Comparison of ENCODE assay signal across 28 cellular contexts in the genomic region with DNA sequence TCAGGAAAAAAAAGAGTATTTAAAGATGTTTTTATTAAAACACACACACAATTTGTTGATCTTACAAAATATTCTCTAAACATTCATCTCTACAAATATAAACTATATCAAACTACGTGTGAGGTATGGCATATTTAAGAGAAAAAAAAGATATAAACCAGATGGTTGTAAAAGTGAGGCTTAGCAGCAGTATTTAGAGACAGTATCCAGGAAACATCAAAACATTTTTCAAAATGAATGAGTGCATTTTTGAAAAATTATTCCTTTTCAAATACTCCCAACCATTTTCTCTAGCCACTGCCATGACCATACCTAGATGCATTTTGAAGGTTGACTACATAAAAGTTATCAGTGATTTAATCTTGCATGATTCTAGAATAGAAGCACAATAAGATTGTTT. TPM values are rescaled to one million over a fixed set of nuclear protein-coding genes. Genes with fewer than 3 reads are reported as not detected.
"Had no signal": no experiment of that assay in that cellular context is flagged by ENCODE, and none has a peak within 500 bp of the region (broad histone marks: within the 10 kb centered on the region; RNA-seq: fewer than 3 reads in every experiment).

No MANE protein-coding gene starts in this region.

- H3K36me3 ChIP-seq: left ventricle myocardium inferior, neural progenitor cell, neutrophil, right atrium auricular region, right lobe of liver, transverse colon, upper lobe of right lung had no signal

- H3K9me3 ChIP-seq: left ventricle myocardium inferior, mucosa of descending colon, neutrophil, right atrium auricular region, right lobe of liver, transverse colon, upper lobe of right lung had no signal

- H3K9me3 Mint-ChIP-seq: naive thymus-derived CD8-positive, alpha-beta T cell; nephron; neural progenitor cell; stimulated activated memory B cell treated with anti-CD40 and anti-IgM and Interleukin-4, amounts not matched to agents 10 μg/mL and 1 μg/mL and 100 μg/mL, for 72 hours; stimulated activated naive CD8-positive, alpha-beta T cell treated with anti-CD3 and anti-CD28 coated beads, Interleukin-15, amount 100 ng/mL, for 72 hours had no signal

- H3K4me1 Mint-ChIP-seq: naive thymus-derived CD8-positive, alpha-beta T cell; neural progenitor cell; stimulated activated naive CD8-positive, alpha-beta T cell treated with anti-CD3 and anti-CD28 coated beads, Interleukin-15, amount 100 ng/mL, for 72 hours had no signal

- H3K27ac ChIP-seq: left ventricle myocardium inferior, neural progenitor cell, neutrophil, right atrium auricular region, right lobe of liver, transverse colon, upper lobe of right lung had no signal

- H3K4me3 ChIP-seq: left ventricle myocardium inferior, mucosa of descending colon, neural progenitor cell, right atrium auricular region, right lobe of liver, smooth muscle cell, transverse colon, upper lobe of right lung had no signal

- H3K27ac Mint-ChIP-seq: memory B cell; naive thymus-derived CD8-positive, alpha-beta T cell; nephron; neural progenitor cell; progenitor cell of endocrine pancreas; stimulated activated memory B cell treated with anti-CD40 and anti-IgM and Interleukin-4, amounts not matched to agents 10 μg/mL and 1 μg/mL and 100 μg/mL, for 72 hours; stimulated activated naive CD8-positive, alpha-beta T cell treated with anti-CD3 and anti-CD28 coated beads, Interleukin-15, amount 100 ng/mL, for 72 hours had no signal

- H3K27me3 Mint-ChIP-seq: progenitor cell of endocrine pancreas had no signal

- ATAC-seq: mucosa of descending colon; naive thymus-derived CD8-positive, alpha-beta T cell; right lobe of liver; stimulated activated memory B cell treated with anti-CD40 and anti-IgM and Interleukin-4, amounts not matched to agents 10 μg/mL and 1 μg/mL and 100 μg/mL, for 72 hours; stimulated activated naive CD8-positive, alpha-beta T cell treated with anti-CD3 and anti-CD28 coated beads, Interleukin-15, amount 100 ng/mL, for 72 hours; upper lobe of right lung had no signal

- DNase-seq: head of caudate nucleus; hippocampal formation; left ventricle myocardium inferior; midbrain; mucosa of descending colon; naive thymus-derived CD8-positive, alpha-beta T cell; occipital lobe; right lobe of liver; stimulated activated CD4-positive, alpha-beta T cell treated with anti-CD3 and anti-CD28 coated beads, Interleukin-1b, Interleukin-23, amount 100 ng/mL, for 48 hours; stimulated activated CD4-positive, alpha-beta T cell treated with anti-CD3 and anti-CD28 coated beads, Interleukin-2, amount 100 ng/mL, for 48 hours; stimulated activated CD4-positive, alpha-beta T cell treated with anti-CD3 and anti-CD28 coated beads, Interleukin-4, amount 100 ng/mL, for 4 hours; stimulated activated CD8-positive, alpha-beta memory T cell treated with anti-CD3 and anti-CD28 coated beads, Interleukin-4, amount 100 ng/mL, for 48 hours; stimulated activated naive CD4-positive, alpha-beta T cell treated with Interleukin-2 at 50 U/mL for 16 hours; stimulated activated naive CD8-positive, alpha-beta T cell treated with anti-CD3 and anti-CD28 coated beads, Interleukin-15, amount 100 ng/mL, for 72 hours; substantia nigra; transverse colon; upper lobe of right lung had no signal

- H3K4me1 ChIP-seq: left ventricle myocardium inferior, neural progenitor cell, right atrium auricular region, right lobe of liver, upper lobe of right lung had no signal

- H3K27me3 ChIP-seq: neural progenitor cell, neutrophil, right atrium auricular region, right lobe of liver, transverse colon, upper lobe of right lung had no signal

- H3K36me3 Mint-ChIP-seq: memory B cell; naive thymus-derived CD8-positive, alpha-beta T cell; neural progenitor cell; stimulated activated memory B cell treated with anti-CD40 and anti-IgM and Interleukin-4, amounts not matched to agents 10 μg/mL and 1 μg/mL and 100 μg/mL, for 72 hours had no signal

- FAIRE-seq: keratinocyte, urothelium cell line had no signal

- H3K4me3 Mint-ChIP-seq: memory B cell; naive thymus-derived CD8-positive, alpha-beta T cell; nephron; neural progenitor cell; stimulated activated memory B cell treated with anti-CD40 and anti-IgM and Interleukin-4, amounts not matched to agents 10 μg/mL and 1 μg/mL and 100 μg/mL, for 72 hours; stimulated activated naive CD8-positive, alpha-beta T cell treated with anti-CD3 and anti-CD28 coated beads, Interleukin-15, amount 100 ng/mL, for 72 hours had no signal

RNA-seq across cellular contexts. Expression of a gene that starts 38.2 kb away (rescaled TPM):
- total RNA-seq: lung microvascular endothelial cell had no signal
